ENCODE assay signal across 13 cellular contexts in the genomic region with DNA sequence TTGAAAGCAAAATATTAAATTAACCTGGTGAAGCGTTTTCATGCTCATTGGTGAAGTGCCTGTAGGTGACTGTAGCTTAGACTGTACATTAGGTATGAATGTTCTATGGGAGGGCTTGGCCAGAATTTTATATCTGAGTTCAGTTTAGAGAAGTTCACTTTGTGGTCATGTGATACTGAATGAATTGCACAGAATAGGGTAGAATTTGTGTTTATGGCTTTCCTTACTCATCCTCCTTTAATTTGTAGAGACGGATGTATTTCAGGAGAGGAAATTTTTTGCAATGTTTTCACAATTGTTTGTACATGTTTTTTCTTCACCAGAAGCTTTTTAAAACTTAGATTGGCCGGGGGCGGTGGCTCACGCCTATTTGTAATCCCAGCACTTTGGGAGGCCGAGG. TPM values are rescaled to one million over a fixed set of nuclear protein-coding genes. Genes with fewer than 3 reads are reported as not detected.
DNase-seq lines count a peak whose midpoint lies in the region; ATAC-seq and TF ChIP-seq lines count a peak whose summit lies in the region.
"Had no signal": no experiment of that assay in that cellular context is flagged by ENCODE, and none has a peak within 500 bp of the region (broad histone marks: within the 10 kb centered on the region; RNA-seq: fewer than 3 reads in every experiment).

No MANE protein-coding gene starts in this region.

- DNase-seq in activated CD4-positive, alpha-beta T cell treated with anti-CD3 and anti-CD28 coated beads, Interleukin-2, amount 10 ng/mL, durations not matched to agents 24 days and 14 days, result no peak
- DNase-seq in activated CD4-positive, alpha-beta T cell treated with anti-CD3 and anti-CD28 coated beads for 4 hours, result no peak
- DNase-seq in fibroblast of lung (ENCODE audit: low read depth in 2 of 2) (peak in 1 of 2 donors; percentile 22), caudate nucleus (lab: John Stamatoyannopoulos, UW) (no peak), DMS 273 treated with DMSO at 0.1 percent for 48 hours (lab: John Stamatoyannopoulos, UW) (no peak), upper lobe of right lung (no peak)
- DNase-seq: 8988T; activated CD4-positive, alpha-beta T cell treated with anti-CD3 and anti-CD28 coated beads, Interleukin-2, amount 50 U/mL, for 4 hours; left ventricle myocardium inferior; naive B cell; SHP77 had no signal

- H3K9me3 Mint-ChIP-seq in activated CD4-positive, alpha-beta T cell treated with anti-CD3 and anti-CD28 coated beads, Interleukin-2, amount 10 ng/mL, durations not matched to agents 24 days and 14 days, result no peaks in the 10 kb centered on the region
- no peaks in the 10 kb centered on the region for H3K9me3 Mint-ChIP-seq in stimulated activated memory B cell treated with anti-CD40 and anti-IgM and Interleukin-4, amounts not matched to agents 10 μg/mL and 1 μg/mL and 100 μg/mL, for 72 hours
- H3K9me3 Mint-ChIP-seq: naive B cell had no signal

- TF ChIP-seq CTCF in fibroblast of lung (conservative IDR thresholded peaks at IDR 0.05 in 1 of 2, IDR thresholded peaks at IDR 0.05 in 1 of 2; ENCODE audit: low read depth in 1 of 2, low read length in 2 of 2), result no peak
- no peak for TF ChIP-seq CTCF in upper lobe of right lung (IDR thresholded peaks at IDR 0.05)

- H3K36me3 ChIP-seq in fibroblast of lung (ENCODE audit: control insufficient read depth, insufficient read depth, low read length) (no peaks in the 10 kb centered on the region), upper lobe of right lung (no peaks in the 10 kb centered on the region)
- H3K36me3 ChIP-seq: left ventricle myocardium inferior had no signal

- ATAC-seq in SK-N-SH treated with all-trans-retinoic acid at 6 μM for 48 hours (peak; percentile 55), upper lobe of right lung (no peak)
- ATAC-seq in stimulated activated memory B cell treated with anti-CD40 and anti-IgM and Interleukin-4, amounts not matched to agents 10 μg/mL and 1 μg/mL and 100 μg/mL, for 72 hours, result no peak

- H3K4me1 ChIP-seq in fibroblast of lung (ENCODE audit: control insufficient read depth, extremely low read depth, insufficient read depth, low read length), result peaks cover 23% of the 10 kb centered on the region
- peaks cover 9% of the 10 kb centered on the region for H3K4me1 ChIP-seq in upper lobe of right lung

- peak overlapping the region; percentile 88 for H3K27ac ChIP-seq in fibroblast of lung (ENCODE audit: insufficient read depth, low read length)
- H3K27ac ChIP-seq in caudate nucleus (ENCODE audit: low read depth, low read length), result no peak overlapping the region
- H3K27ac ChIP-seq in upper lobe of right lung, result no peak overlapping the region
- H3K27ac ChIP-seq: left ventricle myocardium inferior had no signal

- H3K27ac Mint-ChIP-seq in activated CD4-positive, alpha-beta T cell treated with anti-CD3 and anti-CD28 coated beads, Interleukin-2, amount 10 ng/mL, durations not matched to agents 24 days and 14 days, result peak overlapping the region; percentile 9
- peak overlapping the region; percentile 14 for H3K27ac Mint-ChIP-seq in stimulated activated memory B cell treated with anti-CD40 and anti-IgM and Interleukin-4, amounts not matched to agents 10 μg/mL and 1 μg/mL and 100 μg/mL, for 72 hours

- H3K27me3 Mint-ChIP-seq in activated CD4-positive, alpha-beta T cell treated with anti-CD3 and anti-CD28 coated beads, Interleukin-2, amount 10 ng/mL, durations not matched to agents 24 days and 14 days, result no peaks in the 10 kb centered on the region
- no peaks in the 10 kb centered on the region for H3K27me3 Mint-ChIP-seq in stimulated activated memory B cell treated with anti-CD40 and anti-IgM and Interleukin-4, amounts not matched to agents 10 μg/mL and 1 μg/mL and 100 μg/mL, for 72 hours
- H3K27me3 Mint-ChIP-seq: naive B cell had no signal

- H3K4me2 ChIP-seq in fibroblast of lung (ENCODE audit: extremely low read depth, insufficient read depth, low read length), result peak overlapping the region; percentile 40

- H3K9me3 ChIP-seq in fibroblast of lung (ENCODE audit: control insufficient read depth, insufficient read depth, low read depth, low read length) (no peaks in the 10 kb centered on the region), upper lobe of right lung (no peaks in the 10 kb centered on the region)
- H3K9me3 ChIP-seq: left ventricle myocardium inferior had no signal

- H4K20me1 ChIP-seq in fibroblast of lung (ENCODE audit: control insufficient read depth, extremely low read depth, insufficient read depth, low read length), result no peaks in the 10 kb centered on the region

- no peak overlapping the region for H3K4me3 Mint-ChIP-seq in activated CD4-positive, alpha-beta T cell treated with anti-CD3 and anti-CD28 coated beads, Interleukin-2, amount 10 ng/mL, durations not matched to agents 24 days and 14 days
- H3K4me3 Mint-ChIP-seq in stimulated activated memory B cell treated with anti-CD40 and anti-IgM and Interleukin-4, amounts not matched to agents 10 μg/mL and 1 μg/mL and 100 μg/mL, for 72 hours, result no peak overlapping the region
- H3K4me3 Mint-ChIP-seq: naive B cell had no signal

- no peak overlapping the region for H2AFZ ChIP-seq in fibroblast of lung (ENCODE audit: low read length)

- intact Hi-C loops in activated CD4-positive, alpha-beta T cell treated with anti-CD3 and anti-CD28 coated beads, Interleukin-2, amount 10 ng/mL, durations not matched to agents 24 days and 14 days (cut with micrococcal nuclease), result no loop called here
- intact Hi-C loops in upper lobe of right lung (cut with DNase I), result no loop called here

- peaks cover 32% of the 10 kb centered on the region for H3K79me2 ChIP-seq in fibroblast of lung (ENCODE audit: control insufficient read depth, insufficient read depth, low read length)

- peaks cover 11% of the 10 kb centered on the region for H3K4me1 Mint-ChIP-seq in activated CD4-positive, alpha-beta T cell treated with anti-CD3 and anti-CD28 coated beads, Interleukin-2, amount 10 ng/mL, durations not matched to agents 24 days and 14 days
- H3K4me1 Mint-ChIP-seq in stimulated activated memory B cell treated with anti-CD40 and anti-IgM and Interleukin-4, amounts not matched to agents 10 μg/mL and 1 μg/mL and 100 μg/mL, for 72 hours, result peaks cover 34% of the 10 kb centered on the region

- H3K4me3 ChIP-seq in fibroblast of lung (replicated peaks in 1 of 4; ENCODE audit: control extremely low read depth in 1 of 4, insufficient read depth in 1 of 4, low read depth in 3 of 4, low read length in 4 of 4) (no peak overlapping the region), upper lobe of right lung (no peak overlapping the region)
- H3K4me3 ChIP-seq: left ventricle myocardium inferior had no signal

- H3K27me3 ChIP-seq in fibroblast of lung (ENCODE audit: control insufficient read depth, insufficient read depth, low read length) (no peaks in the 10 kb centered on the region), upper lobe of right lung (no peaks in the 10 kb centered on the region)

- peak overlapping the region; percentile 20 for H3K9ac ChIP-seq in fibroblast of lung (ENCODE audit: insufficient read depth, low read length)

- peaks cover 4% of the 10 kb centered on the region for H3K36me3 Mint-ChIP-seq in activated CD4-positive, alpha-beta T cell treated with anti-CD3 and anti-CD28 coated beads, Interleukin-2, amount 10 ng/mL, durations not matched to agents 24 days and 14 days (ENCODE audit: low read depth)
- H3K36me3 Mint-ChIP-seq in stimulated activated memory B cell treated with anti-CD40 and anti-IgM and Interleukin-4, amounts not matched to agents 10 μg/mL and 1 μg/mL and 100 μg/mL, for 72 hours, result peaks cover 6% of the 10 kb centered on the region
- H3K36me3 Mint-ChIP-seq: naive B cell had no signal

TF ChIP-seq in SK-N-SH treated with all-trans-retinoic acid at 6 μM for 48 hours, 23 proteins besides CTCF, POLR2A, EP300 and RAD21:
- TF ChIP-seq TCF4 (CRISPR knock-in tag; IDR thresholded peaks at IDR 0.05; ENCODE audit: borderline replicate concordance) (no peak), ESRRG (CRISPR knock-in tag; IDR thresholded peaks at IDR 0.05) (no peak), ARNTL (CRISPR knock-in tag; IDR thresholded peaks at IDR 0.05; ENCODE audit: borderline replicate concordance, low read depth) (no peak)

RNA-seq across cellular contexts. Expression of gene REEP3, which starts 32.3 kb away (rescaled TPM):
- 22.5 and 23.6 TPM in 2 replicates for total RNA-seq in activated CD4-positive, alpha-beta T cell treated with anti-CD3 and anti-CD28 coated beads, Interleukin-2, amount 10 ng/mL, durations not matched to agents 24 days and 14 days
- total RNA-seq in fibroblast of lung, result 56.5 and 67.5 TPM in 2 replicates
- 51.8 and 86.6 TPM in 2 replicates for polyA plus RNA-seq in fibroblast of lung
- 24.9 and 38.1 TPM in 2 replicates for polyA plus RNA-seq in fibroblast of lung (2012)
- polyA minus RNA-seq in fibroblast of lung (ENCODE audit: low replicate concordance), result 9.0 and 9.2 TPM in 2 replicates
- total RNA-seq in upper lobe of right lung, result 57.1 TPM
